22 cellular contexts compared by ENCODE assay signal in the genomic region with DNA sequence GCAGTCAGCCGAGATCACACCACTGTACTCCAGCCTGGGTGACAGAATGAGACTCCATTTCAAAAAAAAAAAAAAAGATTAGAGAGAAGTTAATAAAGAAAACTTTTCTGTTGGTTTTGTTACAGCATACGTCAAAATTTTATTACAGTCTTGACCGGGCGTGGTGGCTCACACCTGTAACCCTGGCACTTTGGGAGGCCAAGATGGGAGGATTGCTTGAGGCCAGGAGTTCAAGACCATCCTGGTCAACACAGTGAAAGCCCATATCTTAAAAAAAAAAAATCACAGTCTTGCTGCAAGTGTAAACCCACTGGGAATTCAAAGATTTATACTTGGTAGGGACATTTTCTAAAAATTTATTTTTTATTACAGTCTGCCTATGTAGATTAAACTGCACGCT.
"Had no signal": no experiment of that assay in that cellular context is flagged by ENCODE, and none has a peak within 500 bp of the region (broad histone marks: within the 10 kb centered on the region; RNA-seq: fewer than 3 reads in every experiment).

No MANE protein-coding gene starts in this region.

- H3K4me3 ChIP-seq: SJSA1, SK-N-MC had no signal

- H3K27ac ChIP-seq: KMS-11, SJSA1 had no signal

- H3K4me1 ChIP-seq: SJSA1 had no signal

- H3K9ac ChIP-seq: KMS-11 had no signal

- H3K27me3 ChIP-seq: SJSA1 had no signal

- H3K9me3 ChIP-seq: SJSA1 had no signal

- H3K4me2 ChIP-seq: KMS-11 had no signal

- H3K36me3 ChIP-seq: SJSA1 had no signal

- FAIRE-seq: RCC 7860 had no signal

- DNase-seq: IMR-90, Kasumi-1, MM.1S, NCI-H1092 treated with DMSO at 0.1 percent for 48 hours, NCI-H1436, NCI-H187, NCI-H2029, NCI-H2081 treated with DMSO at 0.1 percent for 48 hours, NCI-H2171, NCI-H226, NCI-H446, NCI-H510A, NCI-H524 treated with DMSO at 0.1 percent for 48 hours, NCI-H69, NCI-H774, Right ventricle myocardium superior, RPMI8226, SIG-M5 had no signal
